ENCODE assay signal across 2 cellular contexts in genomic region chr4:174516794-174517193, GRCh38.
TF ChIP-seq lines count a peak whose summit lies in the region.

No MANE protein-coding gene starts in this region.

TF ChIP-seq in liver, 16 proteins besides CTCF, POLR2A, EP300 and RAD21 (continued from another document):
- TF ChIP-seq RXRA (IDR thresholded peaks at IDR 0.05) (no peak), FOXA2 (IDR thresholded peaks at IDR 0.05) (no peak), HNF4G (IDR thresholded peaks at IDR 0.05) (no peak), REST (IDR thresholded peaks at IDR 0.05) (no peak), HNF4A (conservative IDR thresholded peaks at IDR 0.05) (no peak), TAF1 (conservative IDR thresholded peaks at IDR 0.05) (no peak), NR2F2 (IDR thresholded peaks at IDR 0.05) (no peak), FOXA1 (IDR thresholded peaks at IDR 0.05) (no peak), MAX (IDR thresholded peaks at IDR 0.05) (no peak), ATF3 (IDR thresholded peaks at IDR 0.05) (no peak), GABPA (IDR thresholded peaks at IDR 0.05 in 1 of 2, conservative IDR thresholded peaks at IDR 0.05 in 1 of 2) (no peak), ZBTB33 (IDR thresholded peaks at IDR 0.05) (no peak), EGR1 (IDR thresholded peaks at IDR 0.05; ENCODE audit: low read depth in 2 of 2) (no peak)

TF ChIP-seq in HepG2, 621 proteins besides CTCF, POLR2A, EP300 and RAD21:
- TF ChIP-seq CERS6 (CRISPR knock-in tag; IDR thresholded peaks at IDR 0.05) (no peak), FOXK2 (IDR thresholded peaks at IDR 0.05) (no peak), ZNF136 (CRISPR knock-in tag; IDR thresholded peaks at IDR 0.05; ENCODE audit: low read depth) (no peak), GPBP1L1 (CRISPR knock-in tag; IDR thresholded peaks at IDR 0.05) (no peak), RNF219 (CRISPR knock-in tag; IDR thresholded peaks at IDR 0.05) (no peak), MAFG (CRISPR knock-in tag; IDR thresholded peaks at IDR 0.05) (no peak), ZFP37 (CRISPR knock-in tag; IDR thresholded peaks at IDR 0.05; ENCODE audit: borderline replicate concordance) (no peak), ZNF678 (CRISPR knock-in tag; IDR thresholded peaks at IDR 0.05) (no peak)
TF ChIP-seq in HepG2: peak in this region for 0.
